ENCODE assay signal across 11 cellular contexts in the genomic region with DNA sequence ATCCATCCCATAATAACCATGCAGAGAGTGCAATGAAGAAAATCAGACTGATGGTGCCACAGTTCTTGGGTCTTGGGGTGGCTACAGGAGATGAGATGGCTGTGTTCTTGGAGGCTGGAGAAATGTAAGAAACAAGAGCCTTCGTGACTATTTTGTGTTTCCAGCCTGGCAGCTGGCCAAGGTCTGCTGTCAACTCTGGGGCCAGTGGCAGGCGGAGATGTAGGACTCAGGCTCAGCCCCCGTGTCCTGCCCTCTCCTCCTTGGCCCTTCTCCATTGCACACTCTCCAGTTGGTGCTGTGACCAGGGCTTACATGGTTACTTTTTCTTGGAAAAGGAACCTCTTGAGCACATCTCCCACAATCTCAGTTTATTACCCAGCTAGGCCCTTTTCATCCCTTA.
"Had no signal": no experiment of that assay in that cellular context is flagged by ENCODE, and none has a peak within 500 bp of the region (broad histone marks: within the 10 kb centered on the region; RNA-seq: fewer than 3 reads in every experiment).

No MANE protein-coding gene starts in this region.

- DNase-seq: cortex of kidney; dorsolateral prefrontal cortex; effector CD8-positive, alpha-beta T cell; heart left ventricle; hippocampal formation; natural killer cell; posterior cingulate gyrus; stimulated activated naive CD4-positive, alpha-beta T cell; stomach had no signal

- ATAC-seq: heart left ventricle, left lobe of liver, natural killer cell, sciatic nerve had no signal
